ENCODE assay signal across 8 cellular contexts in the genomic region with DNA sequence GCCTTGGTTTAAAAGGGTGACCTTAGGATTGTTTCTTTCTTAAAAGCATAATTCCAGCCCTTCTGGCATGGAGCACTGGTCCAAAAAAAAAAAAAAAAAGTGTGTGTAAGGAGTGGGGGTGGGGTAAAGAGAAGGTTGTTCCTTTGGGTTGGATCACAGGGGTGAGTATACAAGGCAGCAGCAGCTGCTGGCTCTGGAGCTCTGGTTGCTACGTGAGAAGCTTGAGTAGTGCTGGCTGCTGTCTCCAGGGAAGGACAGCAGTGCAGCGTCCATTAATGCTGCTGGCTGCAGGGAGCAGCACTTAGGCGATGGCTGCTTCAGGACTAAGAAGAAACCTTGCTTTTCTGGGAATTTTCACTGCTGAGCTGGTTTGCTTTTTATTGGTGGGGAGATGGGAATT. TPM values are rescaled to one million over a fixed set of nuclear protein-coding genes. Genes with fewer than 3 reads are reported as not detected.
DNase-seq lines count a peak whose midpoint lies in the region; ATAC-seq and TF ChIP-seq lines count a peak whose summit lies in the region.

No MANE protein-coding gene starts in this region.

- H3K36me3 ChIP-seq in mesodermal cell (ENCODE audit: control insufficient read depth, insufficient read depth, low read length): peaks cover 7% of the 10 kb centered on the region
- no peaks in the 10 kb centered on the region for H3K36me3 ChIP-seq in tibial nerve

- TF ChIP-seq EP300 in tibial nerve (IDR thresholded peaks at IDR 0.05): peak in 1 of 2 donors; percentile 68

- H3K9me3 ChIP-seq in mesodermal cell (ENCODE audit: control insufficient read depth, low read length) (no peaks in the 10 kb centered on the region), tibial nerve (no peaks in the 10 kb centered on the region)

- peak; percentile 33 for DNase-seq in activated CD4-positive, alpha-beta T cell treated with anti-CD3 and anti-CD28 coated beads for 48 hours
- no peak for DNase-seq in activated CD4-positive, alpha-beta T cell treated with anti-CD3 and anti-CD28 coated beads, Interleukin-2, amount 50 U/mL, for 48 hours
- DNase-seq in NCI-H146 (lab: John Stamatoyannopoulos, UW): peak; percentile 82
- DNase-seq in T1000 (lab: John Stamatoyannopoulos, UW): peak; percentile 51
- DNase-seq in erythroblast (lab: John Stamatoyannopoulos, UW): peak; percentile 72
- DNase-seq in tibial nerve (ENCODE audit: low spot score in 2 of 2): peak; percentile 42 to 53

- ATAC-seq in HG02588 (IDR thresholded peaks at IDR 0.05; ENCODE audit: unreplicated experiment): no peak

- 0% methylated on average over 2 to 3 of the region's 3 CpGs for WGBS in mesodermal cell (ENCODE audit: insufficient coverage in 2 of 2), 2 experiments
- 0% methylated on average over 3 of the region's 3 CpGs for WGBS in tibial nerve, 2 donors

- H3K4me1 ChIP-seq in mesodermal cell (ENCODE audit: control insufficient read depth, insufficient read depth, low read length, poor library complexity, severe bottlenecking) (peaks cover 18% of the 10 kb centered on the region), tibial nerve (peaks cover 4 to 72% (median 61%) of the 10 kb centered on the region in 4 donors)

- H3K27ac ChIP-seq in mesodermal cell (ENCODE audit: low read depth, low read length, severe bottlenecking) (peak overlapping the region; percentile 97), tibial nerve (peak overlapping the region; percentile 97 to 100 (median 99))

- no peak for TF ChIP-seq POLR2A in erythroblast (IDR thresholded peaks at IDR 0.05; ENCODE audit: low read length)
- no peak for TF ChIP-seq POLR2A in tibial nerve (IDR thresholded peaks at IDR 0.05)

- TF ChIP-seq CTCF in tibial nerve (IDR thresholded peaks at IDR 0.05): no peak

- H3K27me3 ChIP-seq in tibial nerve: no peaks in the 10 kb centered on the region

- H3K4me3 ChIP-seq in mesodermal cell (ENCODE audit: extremely low read depth, insufficient read depth, low read length, poor library complexity, severe bottlenecking) (peak overlapping the region; percentile 91), tibial nerve (peak overlapping the region; percentile 91 to 97 (median 94))

RNA-seq across cellular contexts. Expression of a gene that starts 2.3 kb away (rescaled TPM):
- polyA plus RNA-seq in mesodermal cell (2013, experiment 1 of 2): 264 TPM
- polyA plus RNA-seq in mesodermal cell (2013, experiment 2 of 2): 186 TPM
- total RNA-seq in tibial nerve: 100 to 1,000 TPM in 3 of 4 donors, 10 to 100 TPM in 1; 96.9 to 130 (median 115) TPM

RNA-seq across cellular contexts. Expression of a gene that starts 36.9 kb away (rescaled TPM):
- polyA plus RNA-seq in mesodermal cell (2013, experiment 1 of 2): 44.3 TPM
- 47.6 TPM for polyA plus RNA-seq in mesodermal cell (2013, experiment 2 of 2)
- 10 to 100 TPM; 21.6 to 42.6 (median 30.5) TPM for total RNA-seq in tibial nerve

Comparison
In these comparisons a context has a peak if more than half of its experiments do, and no peak if none do; other contexts are left out.
1. DNase-seq: peak in activated CD4-positive, alpha-beta T cell treated with anti-CD3 and anti-CD28 coated beads for 48 hours (single experiment), NCI-H146 (single experiment), T1000 (single experiment), erythroblast (2 of 2) and tibial nerve (2 of 2); none in activated CD4-positive, alpha-beta T cell treated with anti-CD3 and anti-CD28 coated beads, Interleukin-2, amount 50 U/mL, for 48 hours (0 of 2).